Comparison of ENCODE assay signal across 24 cellular contexts in genomic region chr11:9057888-9058287, GRCh38. TPM values are rescaled to one million over a fixed set of nuclear protein-coding genes. Genes with fewer than 3 reads are reported as not detected.
"Had no signal": no experiment of that assay in that cellular context is flagged by ENCODE, and none has a peak within 500 bp of the region (broad histone marks: within the 10 kb centered on the region; RNA-seq: fewer than 3 reads in every experiment).

No MANE protein-coding gene starts in this region.

- H3K27ac ChIP-seq: adrenal gland, neutrophil, ovary, prostate gland, thyroid gland, upper lobe of right lung had no signal

- H3K9me3 Mint-ChIP-seq: activated T-cell treated with anti-CD3 and anti-CD28 coated beads, Interleukin-2, amount 50 U/mL, for 4 hours; activated T-helper 2 cell treated with anti-CD3 and anti-CD28 coated beads, Interferon-gamma antibody, Interleukin-2, Interleukin-4, amounts not matched to agents 10 μg/mL and 5 μg/mL and 100 μg/mL, durations not matched to agents 14 hours and 24 hours and 36 hours; mesothelial cell of epicardium; natural killer cell had no signal

- H3K4me3 Mint-ChIP-seq: activated naive CD8-positive, alpha-beta T cell; activated T-cell treated with anti-CD3 and anti-CD28 coated beads, Interleukin-2, amount 50 U/mL, for 4 hours; mesothelial cell of epicardium; natural killer cell had no signal

- DNase-seq: activated CD4-positive, alpha-beta T cell treated with anti-CD3 and anti-CD28 coated beads for 1 hour; activated CD8-positive, alpha-beta memory T cell treated with anti-CD3 and anti-CD28 coated beads, Interleukin-2, amount 50 U/mL, for 48 hours; activated naive CD4-positive, alpha-beta T cell; activated T-cell treated with anti-CD3 and anti-CD28 coated beads, Interleukin-2, amount 50 U/mL, for 4 hours; adrenal gland; central memory CD4-positive, alpha-beta T cell; dermis blood vessel endothelial cell; effector memory CD4-positive, alpha-beta T cell; foreskin melanocyte; left ventricle myocardium superior; mammary epithelial cell; natural killer cell; ovary; stimulated activated CD4-positive, alpha-beta T cell treated with anti-CD3 and anti-CD28 coated beads, Interleukin-4, amount 100 ng/mL, for 24 hours; stimulated activated naive CD8-positive, alpha-beta T cell treated with anti-CD3 and anti-CD28 coated beads, Interleukin-15, Interleukin-2, amounts not matched to agents 100 U/mL and 50 U/mL, for 24 hours; substantia nigra; thyroid gland; upper lobe of right lung had no signal

- H3K36me3 Mint-ChIP-seq: activated naive CD8-positive, alpha-beta T cell; mesothelial cell of epicardium; natural killer cell had no signal

- H3K27ac Mint-ChIP-seq: activated naive CD8-positive, alpha-beta T cell; activated T-helper 2 cell treated with anti-CD3 and anti-CD28 coated beads, Interferon-gamma antibody, Interleukin-2, Interleukin-4, amounts not matched to agents 10 μg/mL and 5 μg/mL and 100 μg/mL, durations not matched to agents 14 hours and 24 hours and 36 hours; mesothelial cell of epicardium; natural killer cell had no signal

- ATAC-seq: activated T-cell treated with anti-CD3 and anti-CD28 coated beads, Interleukin-2, amount 50 U/mL, for 4 hours; esophagus mucosa; left ventricle myocardium superior; natural killer cell; stimulated activated naive CD8-positive, alpha-beta T cell treated with anti-CD3 and anti-CD28 coated beads, Interleukin-15, Interleukin-2, amounts not matched to agents 100 U/mL and 50 U/mL, for 24 hours; upper lobe of right lung had no signal

- H3K4me1 Mint-ChIP-seq: natural killer cell had no signal

RNA-seq across cellular contexts. Expression of gene SCUBE2, which starts 33.5 kb away (rescaled TPM):
- total RNA-seq: activated T-helper 2 cell treated with anti-CD3 and anti-CD28 coated beads, Interferon-gamma antibody, Interleukin-2, Interleukin-4, amounts not matched to agents 10 μg/mL and 5 μg/mL and 100 μg/mL, durations not matched to agents 14 hours and 24 hours and 36 hours; natural killer cell had no signal
